23 cellular contexts compared by ENCODE assay signal in genomic region chr15:97874139-97874538, GRCh38.
DNase-seq lines count a peak whose midpoint lies in the region; ATAC-seq and TF ChIP-seq lines count a peak whose summit lies in the region.
"Had no signal": no experiment of that assay in that cellular context is flagged by ENCODE, and none has a peak within 500 bp of the region (broad histone marks: within the 10 kb centered on the region; RNA-seq: fewer than 3 reads in every experiment).

No MANE protein-coding gene starts in this region.

- H3K36me3 ChIP-seq in right atrium auricular region (no peaks in the 10 kb centered on the region), gastroesophageal sphincter (no peaks in the 10 kb centered on the region), stomach smooth muscle (ENCODE audit: control insufficient read depth in 2 of 2, insufficient read depth in 2 of 2, low read length in 2 of 2) (no peaks in the 10 kb centered on the region)
- H3K36me3 ChIP-seq: HAP-1 had no signal

- H3K9ac ChIP-seq in stomach smooth muscle (ENCODE audit: low read length in 2 of 2), result peak overlapping the region in 1 of 2 donors; percentile 23

- 76% methylated on average over 4 of the region's 12 CpGs; no CpG with 5 or more reads in 1 of the 2 donors for WGBS in gastroesophageal sphincter (ENCODE audit: low coverage in 1 of 2), 2 donors

- intact Hi-C loops in Right ventricle myocardium superior (cut with DNase I), result no loop called here

- H3K9me3 ChIP-seq in right atrium auricular region, result no peaks in the 10 kb centered on the region
- H3K9me3 ChIP-seq in gastroesophageal sphincter, result no peaks in the 10 kb centered on the region
- H3K9me3 ChIP-seq in stomach smooth muscle (ENCODE audit: control insufficient read depth in 2 of 2, low read length in 2 of 2), result no peaks in the 10 kb centered on the region
- H3K9me3 ChIP-seq: HAP-1 had no signal

- TF ChIP-seq POLR2A in gastroesophageal sphincter (IDR thresholded peaks at IDR 0.05), result no peak

- ATAC-seq in Right ventricle myocardium superior (ENCODE audit: poor library complexity) (no peak), gastroesophageal sphincter (no peak), HG03135 (IDR thresholded peaks at IDR 0.05; ENCODE audit: unreplicated experiment) (no peak)
- ATAC-seq: GM23338, HepG2, SK-N-SH treated with all-trans-retinoic acid at 6 μM for 48 hours had no signal

- H3K4me1 ChIP-seq in right atrium auricular region (no peaks in the 10 kb centered on the region), gastroesophageal sphincter (no peaks in the 10 kb centered on the region), stomach smooth muscle (ENCODE audit: control insufficient read depth, insufficient read depth, low read length) (peaks cover 18% of the 10 kb centered on the region)
- H3K4me1 ChIP-seq: HAP-1 had no signal

- peak; percentile 35 for DNase-seq in DMS 273 (lab: John Stamatoyannopoulos, UW; ENCODE audit: unreplicated experiment)
- DNase-seq in DMS 273 treated with DMSO at 0.1 percent for 48 hours (lab: John Stamatoyannopoulos, UW), result no peak
- DNase-seq in Right ventricle myocardium superior, result peak; percentile 40
- DNase-seq in right atrium auricular region (ENCODE audit: low spot score), result no peak
- DNase-seq in cortex of kidney (lab: John Stamatoyannopoulos, UW), result no peak
- DNase-seq: ACHN, C1 segment of cervical spinal cord, DND-41, KBM-7, MM.1S, NCI-H1048, NCI-H146, NCI-H2029, NCI-H446 had no signal

- no peak for TF ChIP-seq CTCF in right atrium auricular region (IDR thresholded peaks at IDR 0.05)
- TF ChIP-seq CTCF in gastroesophageal sphincter (IDR thresholded peaks at IDR 0.05), result no peak

- TF ChIP-seq EP300 in gastroesophageal sphincter (IDR thresholded peaks at IDR 0.05), result no peak

- H3K27me3 ChIP-seq in right atrium auricular region (no peaks in the 10 kb centered on the region), gastroesophageal sphincter (no peaks in the 10 kb centered on the region), stomach smooth muscle (ENCODE audit: control insufficient read depth in 1 of 2, insufficient read depth in 2 of 2, low read length in 2 of 2) (no peaks in the 10 kb centered on the region)

- no peak overlapping the region for H3K27ac ChIP-seq in right atrium auricular region
- peak overlapping the region in 3 of 4 donors; percentile 1 to 66 (median 39) for H3K27ac ChIP-seq in gastroesophageal sphincter
- H3K27ac ChIP-seq in stomach smooth muscle (ENCODE audit: low read length), result peak overlapping the region; percentile 60
- H3K27ac ChIP-seq: HL-60, RWPE1 had no signal

- H3K4me3 ChIP-seq in right atrium auricular region, result no peak overlapping the region
- peak overlapping the region in 1 of 2 donors; percentile 3 for H3K4me3 ChIP-seq in gastroesophageal sphincter
- peak overlapping the region; percentile 33 to 55 for H3K4me3 ChIP-seq in stomach smooth muscle (ENCODE audit: low read length in 2 of 2)
- H3K4me3 ChIP-seq: GM23338, HAP-1 had no signal

Comparison
In these comparisons a context has a peak if more than half of its experiments do, and no peak if none do; other contexts are left out.
1. DNase-seq: peak in DMS 273 (single experiment) and Right ventricle myocardium superior (single experiment); none in DMS 273 treated with DMSO at 0.1 percent for 48 hours (single experiment), right atrium auricular region (single experiment) and cortex of kidney (single experiment).
2. H3K27ac ChIP-seq: peak in gastroesophageal sphincter (3 of 4) and stomach smooth muscle (single experiment); none in right atrium auricular region (0 of 2).
3. H3K4me3 ChIP-seq: peak in stomach smooth muscle (2 of 2); none in right atrium auricular region (0 of 2).